ENCODE assay signal across 1 cellular context in genomic region chr17:72122668-72123495, GRCh38.
A peak's percentile ranks its signal among the peaks of the same experiment; 100 is the strongest.
TF ChIP-seq lines count a peak whose summit lies in the region.

No MANE protein-coding gene starts in this region.

TF ChIP-seq in HepG2, 621 proteins besides CTCF, POLR2A, EP300 and RAD21 (continued from another document and continues in another):
- TF ChIP-seq ZXDC (CRISPR knock-in tag; IDR thresholded peaks at IDR 0.05) (peak; percentile 66; the same call in 1 of the 2 replicates), CSRNP2 (CRISPR knock-in tag; conservative IDR thresholded peaks at IDR 0.05; ENCODE audit: low read depth) (no peak), ZNF207 (IDR thresholded peaks at IDR 0.05; ENCODE audit: borderline replicate concordance) (no peak), ZNF672 (CRISPR knock-in tag; IDR thresholded peaks at IDR 0.05) (no peak), HES4 (CRISPR knock-in tag; IDR thresholded peaks at IDR 0.05; ENCODE audit: borderline replicate concordance) (peak; percentile 15; the same call in 1 of the 2 replicates), SNAPC5 (CRISPR knock-in tag; IDR thresholded peaks at IDR 0.05; ENCODE audit: borderline replicate concordance) (no peak), HNF4G (IDR thresholded peaks at IDR 0.05; ENCODE audit: borderline replicate concordance, low read depth, low read length) (no peak), HNF4G (CRISPR knock-in tag; IDR thresholded peaks at IDR 0.05; ENCODE audit: borderline replicate concordance, low read depth) (peak; percentile 51; the same call in 1 of the 2 replicates), GZF1 (CRISPR knock-in tag; IDR thresholded peaks at IDR 0.05) (no peak; the same call in 1 of the 2 replicates), SP5 (CRISPR knock-in tag; IDR thresholded peaks at IDR 0.05; ENCODE audit: borderline replicate concordance, low read depth) (peak; percentile 88), KDM5B (CRISPR knock-in tag; IDR thresholded peaks at IDR 0.05; ENCODE audit: borderline replicate concordance) (peak; percentile 83), PAXIP1 (CRISPR knock-in tag; conservative IDR thresholded peaks at IDR 0.05) (peak; percentile 88), ZNF234 (CRISPR knock-in tag; conservative IDR thresholded peaks at IDR 0.05) (no peak), U2AF2 (IDR thresholded peaks at IDR 0.05; ENCODE audit: low read depth, low read length) (no peak), HHEX (CRISPR knock-in tag; IDR thresholded peaks at IDR 0.05) (peak; percentile 63; the same call in 1 of the 2 replicates), FOXP1 (IDR thresholded peaks at IDR 0.05) (no peak), FOXP1 (CRISPR knock-in tag; IDR thresholded peaks at IDR 0.05) (peak; percentile 70; the same call in 1 of the 2 replicates), AFF4 (CRISPR knock-in tag; IDR thresholded peaks at IDR 0.05) (peak; percentile 96), HDAC1 (CRISPR knock-in tag; IDR thresholded peaks at IDR 0.05) (peak; percentile 68), USF2 (IDR thresholded peaks at IDR 0.05; ENCODE audit: low read depth, low read length) (no peak), USF2 (CRISPR knock-in tag; IDR thresholded peaks at IDR 0.05; ENCODE audit: borderline replicate concordance) (no peak), ZNF3 (CRISPR knock-in tag; IDR thresholded peaks at IDR 0.05) (0 out of 2 replicates have a peak, but pooled peaks have one; percentile 18), ZNF136 (CRISPR knock-in tag; IDR thresholded peaks at IDR 0.05; ENCODE audit: low read depth) (no peak), SALL1 (CRISPR knock-in tag; IDR thresholded peaks at IDR 0.05) (peak; percentile 81), HOXA9 (CRISPR knock-in tag; IDR thresholded peaks at IDR 0.05; ENCODE audit: borderline replicate concordance) (0 out of 2 replicates have a peak, but pooled peaks have one; percentile 46), ZFP1 (CRISPR knock-in tag; IDR thresholded peaks at IDR 0.05) (0 out of 2 replicates have a peak, but pooled peaks have one; percentile 21), ZFAT (CRISPR knock-in tag; conservative IDR thresholded peaks at IDR 0.05) (no peak), KMT2B (CRISPR knock-in tag; IDR thresholded peaks at IDR 0.05) (peak; percentile 25; the same call in 1 of the 2 replicates), SMARCE1 (IDR thresholded peaks at IDR 0.05; ENCODE audit: borderline replicate concordance) (no peak), DNMT3B (CRISPR knock-in tag; conservative IDR thresholded peaks at IDR 0.05) (no peak), ZNF766 (CRISPR knock-in tag; IDR thresholded peaks at IDR 0.05; ENCODE audit: borderline replicate concordance) (peak; percentile 30; the same call in 1 of the 2 replicates), ZNF746 (CRISPR knock-in tag; IDR thresholded peaks at IDR 0.05) (peak; percentile 96; the same call in 1 of the 2 replicates), ZNF276 (CRISPR knock-in tag; IDR thresholded peaks at IDR 0.05; ENCODE audit: low read depth) (no peak), AKAP8 (CRISPR knock-in tag; IDR thresholded peaks at IDR 0.05) (no peak; the same call in 1 of the 2 replicates), JARID2 (CRISPR knock-in tag; IDR thresholded peaks at IDR 0.05; ENCODE audit: insufficient replicate concordance) (peak; percentile 19), FOXO1 (CRISPR knock-in tag; IDR thresholded peaks at IDR 0.05) (peak; percentile 42), POLR2G (IDR thresholded peaks at IDR 0.05; ENCODE audit: low read depth, low read length) (peak; percentile 87), NFIC (IDR thresholded peaks at IDR 0.05; ENCODE audit: low read length) (peak; percentile 39; the same call in 1 of the 2 replicates), HMG20B (CRISPR knock-in tag; conservative IDR thresholded peaks at IDR 0.05) (0 out of 2 replicates have a peak, but pooled peaks have one; percentile 38), ZNF543 (CRISPR knock-in tag; IDR thresholded peaks at IDR 0.05) (peak; percentile 70), MAFG (CRISPR knock-in tag; IDR thresholded peaks at IDR 0.05) (no peak), ZMAT3 (CRISPR knock-in tag; conservative IDR thresholded peaks at IDR 0.05) (no peak), MIXL1 (CRISPR knock-in tag; IDR thresholded peaks at IDR 0.05) (peak; percentile 89), DR1 (CRISPR knock-in tag; IDR thresholded peaks at IDR 0.05) (0 out of 2 replicates have a peak, but pooled peaks have one; percentile 39), PHF5A (CRISPR knock-in tag; IDR thresholded peaks at IDR 0.05; ENCODE audit: low read depth, unreplicated experiment) (no peak), CCDC6 (CRISPR knock-in tag; IDR thresholded peaks at IDR 0.05) (no peak; the same call in none of the 2 replicates), ZNF414 (CRISPR knock-in tag; IDR thresholded peaks at IDR 0.05) (no peak)
